In the genomic region with DNA sequence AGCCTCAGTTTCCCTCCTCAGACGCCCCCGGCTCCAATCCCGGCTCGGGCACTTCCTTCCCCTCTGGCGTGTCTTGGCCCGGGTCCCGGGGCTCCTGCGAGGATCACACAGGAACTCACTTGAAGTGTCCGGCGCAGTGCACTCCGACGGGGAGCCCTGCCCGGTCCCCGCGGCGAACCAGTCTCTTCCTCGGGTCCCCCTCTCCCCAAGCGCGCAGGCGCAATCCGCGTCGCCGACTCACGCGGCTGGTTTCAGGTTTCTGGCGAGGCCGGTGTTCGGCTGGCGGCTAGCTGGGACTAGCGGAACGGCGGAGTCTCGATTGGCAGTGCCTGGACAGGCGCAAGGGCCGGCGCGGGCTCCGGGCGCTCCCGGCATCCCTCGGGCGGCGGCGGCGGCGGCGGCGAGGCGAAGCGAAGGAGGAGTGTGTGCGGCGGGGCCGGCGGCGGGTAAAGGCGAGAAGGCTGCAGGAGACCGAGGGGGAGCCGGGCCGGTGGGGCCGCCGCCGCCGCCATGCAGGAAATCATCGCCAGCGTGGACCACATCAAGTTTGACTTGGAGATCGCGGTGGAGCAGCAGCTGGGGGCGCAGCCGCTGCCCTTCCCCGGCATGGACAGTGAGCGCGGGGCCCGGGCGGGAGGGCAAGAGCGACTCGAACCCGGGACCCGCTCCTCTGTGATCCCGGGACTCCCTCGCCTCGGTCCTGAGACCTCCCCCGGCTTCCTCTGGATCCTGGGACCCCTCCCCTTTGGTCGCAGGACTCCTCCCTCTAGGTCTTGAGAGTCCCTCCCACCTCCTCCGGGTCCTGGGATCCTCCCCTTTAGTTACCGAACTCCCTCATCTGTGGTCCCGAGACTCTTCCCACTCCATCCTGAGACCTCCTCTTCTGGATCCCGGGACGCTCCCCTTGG, we compare ENCODE assay signal across 1 cellular context.
TF ChIP-seq lines count a peak whose summit lies in the region.

A gene (plus strand): TSS at position 371 of the 908 bp plus-strand sequence. CDS start 140 bp downstream, at position 511.
A gene with protein sequence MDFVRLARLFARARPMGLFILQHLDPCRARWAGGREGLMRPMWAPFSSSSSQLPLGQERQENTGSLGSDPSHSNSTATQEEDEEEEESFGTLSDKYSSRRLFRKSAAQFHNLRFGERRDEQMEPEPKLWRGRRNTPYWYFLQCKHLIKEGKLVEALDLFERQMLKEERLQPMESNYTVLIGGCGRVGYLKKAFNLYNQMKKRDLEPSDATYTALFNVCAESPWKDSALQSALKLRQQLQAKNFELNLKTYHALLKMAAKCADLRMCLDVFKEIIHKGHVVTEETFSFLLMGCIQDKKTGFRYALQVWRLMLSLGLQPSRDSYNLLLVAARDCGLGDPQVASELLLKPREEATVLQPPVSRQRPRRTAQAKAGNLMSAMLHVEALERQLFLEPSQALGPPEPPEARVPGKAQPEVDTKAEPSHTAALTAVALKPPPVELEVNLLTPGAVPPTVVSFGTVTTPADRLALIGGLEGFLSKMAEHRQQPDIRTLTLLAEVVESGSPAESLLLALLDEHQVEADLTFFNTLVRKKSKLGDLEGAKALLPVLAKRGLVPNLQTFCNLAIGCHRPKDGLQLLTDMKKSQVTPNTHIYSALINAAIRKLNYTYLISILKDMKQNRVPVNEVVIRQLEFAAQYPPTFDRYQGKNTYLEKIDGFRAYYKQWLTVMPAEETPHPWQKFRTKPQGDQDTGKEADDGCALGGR (minus strand): TSS at position 226 of the 908 bp plus-strand sequence. CDS start 3,556 bp downstream, outside the sequence.

TF ChIP-seq in HepG2, 621 proteins besides CTCF, POLR2A, EP300 and RAD21 (continued from another document and continues in another):
- TF ChIP-seq, protein P1, sequence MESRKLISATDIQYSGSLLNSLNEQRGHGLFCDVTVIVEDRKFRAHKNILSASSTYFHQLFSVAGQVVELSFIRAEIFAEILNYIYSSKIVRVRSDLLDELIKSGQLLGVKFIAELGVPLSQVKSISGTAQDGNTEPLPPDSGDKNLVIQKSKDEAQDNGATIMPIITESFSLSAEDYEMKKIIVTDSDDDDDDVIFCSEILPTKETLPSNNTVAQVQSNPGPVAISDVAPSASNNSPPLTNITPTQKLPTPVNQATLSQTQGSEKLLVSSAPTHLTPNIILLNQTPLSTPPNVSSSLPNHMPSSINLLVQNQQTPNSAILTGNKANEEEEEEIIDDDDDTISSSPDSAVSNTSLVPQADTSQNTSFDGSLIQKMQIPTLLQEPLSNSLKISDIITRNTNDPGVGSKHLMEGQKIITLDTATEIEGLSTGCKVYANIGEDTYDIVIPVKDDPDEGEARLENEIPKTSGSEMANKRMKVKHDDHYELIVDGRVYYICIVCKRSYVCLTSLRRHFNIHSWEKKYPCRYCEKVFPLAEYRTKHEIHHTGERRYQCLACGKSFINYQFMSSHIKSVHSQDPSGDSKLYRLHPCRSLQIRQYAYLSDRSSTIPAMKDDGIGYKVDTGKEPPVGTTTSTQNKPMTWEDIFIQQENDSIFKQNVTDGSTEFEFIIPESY (CRISPR knock-in tag; IDR thresholded peaks at IDR 0.05) = no peak
- no peak for TF ChIP-seq ONECUT2 (CRISPR knock-in tag; IDR thresholded peaks at IDR 0.05)
- 0 out of 2 replicates have a peak, but pooled peaks have one; percentile 23 for TF ChIP-seq MAZ (IDR thresholded peaks at IDR 0.05; ENCODE audit: borderline replicate concordance, low read depth, low read length)
- peak; percentile 93 for TF ChIP-seq MAZ (CRISPR knock-in tag; IDR thresholded peaks at IDR 0.05; ENCODE audit: low read depth)
- no peak for TF ChIP-seq ZNF773 (CRISPR knock-in tag; IDR thresholded peaks at IDR 0.05; ENCODE audit: borderline replicate concordance)
- TF ChIP-seq, protein P2, sequence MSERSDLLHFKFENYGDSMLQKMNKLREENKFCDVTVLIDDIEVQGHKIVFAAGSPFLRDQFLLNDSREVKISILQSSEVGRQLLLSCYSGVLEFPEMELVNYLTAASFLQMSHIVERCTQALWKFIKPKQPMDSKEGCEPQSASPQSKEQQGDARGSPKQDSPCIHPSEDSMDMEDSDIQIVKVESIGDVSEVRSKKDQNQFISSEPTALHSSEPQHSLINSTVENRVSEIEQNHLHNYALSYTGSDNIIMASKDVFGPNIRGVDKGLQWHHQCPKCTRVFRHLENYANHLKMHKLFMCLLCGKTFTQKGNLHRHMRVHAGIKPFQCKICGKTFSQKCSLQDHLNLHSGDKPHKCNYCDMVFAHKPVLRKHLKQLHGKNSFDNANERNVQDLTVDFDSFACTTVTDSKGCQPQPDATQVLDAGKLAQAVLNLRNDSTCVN (CRISPR knock-in tag; IDR thresholded peaks at IDR 0.05; ENCODE audit: borderline replicate concordance) = no peak
- peak; percentile 95 for TF ChIP-seq TARDBP (CRISPR knock-in tag; IDR thresholded peaks at IDR 0.05)
- TF ChIP-seq ZNF138 (CRISPR knock-in tag; IDR thresholded peaks at IDR 0.05; ENCODE audit: low read depth) = peak; percentile 86
- TF ChIP-seq, protein P3, sequence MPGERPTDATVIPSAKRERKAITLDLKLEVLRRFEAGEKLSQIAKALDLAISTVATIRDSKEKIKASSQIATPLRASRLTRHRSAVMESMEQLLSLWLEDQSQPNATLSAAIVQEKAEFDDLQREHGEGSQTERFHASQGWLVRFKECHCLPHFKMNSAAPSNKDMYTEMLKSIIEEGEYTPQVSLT (CRISPR knock-in tag; IDR thresholded peaks at IDR 0.05; ENCODE audit: borderline replicate concordance, low read depth) = 0 out of 2 replicates have a peak, but pooled peaks have one; percentile 36
- TF ChIP-seq, protein P4, sequence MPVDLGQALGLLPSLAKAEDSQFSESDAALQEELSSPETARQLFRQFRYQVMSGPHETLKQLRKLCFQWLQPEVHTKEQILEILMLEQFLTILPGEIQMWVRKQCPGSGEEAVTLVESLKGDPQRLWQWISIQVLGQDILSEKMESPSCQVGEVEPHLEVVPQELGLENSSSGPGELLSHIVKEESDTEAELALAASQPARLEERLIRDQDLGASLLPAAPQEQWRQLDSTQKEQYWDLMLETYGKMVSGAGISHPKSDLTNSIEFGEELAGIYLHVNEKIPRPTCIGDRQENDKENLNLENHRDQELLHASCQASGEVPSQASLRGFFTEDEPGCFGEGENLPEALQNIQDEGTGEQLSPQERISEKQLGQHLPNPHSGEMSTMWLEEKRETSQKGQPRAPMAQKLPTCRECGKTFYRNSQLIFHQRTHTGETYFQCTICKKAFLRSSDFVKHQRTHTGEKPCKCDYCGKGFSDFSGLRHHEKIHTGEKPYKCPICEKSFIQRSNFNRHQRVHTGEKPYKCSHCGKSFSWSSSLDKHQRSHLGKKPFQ (CRISPR knock-in tag; IDR thresholded peaks at IDR 0.05; ENCODE audit: insufficient replicate concordance) = peak; percentile 37
- TF ChIP-seq EED (CRISPR knock-in tag; IDR thresholded peaks at IDR 0.05) = peak; percentile 62; the same call in 1 of the 2 replicates
- TF ChIP-seq SIN3A (IDR thresholded peaks at IDR 0.05; ENCODE audit: borderline replicate concordance, low read depth, low read length) = peak; percentile 53; the same call in 1 of the 2 replicates
- no peak for TF ChIP-seq ZNF724P (CRISPR knock-in tag; IDR thresholded peaks at IDR 0.05; ENCODE audit: borderline replicate concordance)
- peak; percentile 88 for TF ChIP-seq KDM2A (CRISPR knock-in tag; IDR thresholded peaks at IDR 0.05; ENCODE audit: borderline replicate concordance, low read depth)
- TF ChIP-seq FOXA1 (IDR thresholded peaks at IDR 0.05) = no peak
- TF ChIP-seq FOXA1 (CRISPR knock-in tag; IDR thresholded peaks at IDR 0.05) = no peak
- no peak for TF ChIP-seq RBAK (CRISPR knock-in tag; IDR thresholded peaks at IDR 0.05)
- no peak for TF ChIP-seq PCBP1 (IDR thresholded peaks at IDR 0.05; ENCODE audit: borderline replicate concordance, low read depth, low read length)
- no peak for TF ChIP-seq ISX (CRISPR knock-in tag; conservative IDR thresholded peaks at IDR 0.05)
- TF ChIP-seq ZSCAN25 (CRISPR knock-in tag; IDR thresholded peaks at IDR 0.05) = peak; percentile 36; the same call in 1 of the 2 replicates
- TF ChIP-seq NFIB (CRISPR knock-in tag; IDR thresholded peaks at IDR 0.05; ENCODE audit: borderline replicate concordance) = no peak
- peak; percentile 57; the same call in 1 of the 2 replicates for TF ChIP-seq ZNF616 (CRISPR knock-in tag; IDR thresholded peaks at IDR 0.05; ENCODE audit: low read depth)
- TF ChIP-seq SRF (IDR thresholded peaks at IDR 0.05; ENCODE audit: low read depth, low read length) = peak; percentile 97
- TF ChIP-seq, protein P5, sequence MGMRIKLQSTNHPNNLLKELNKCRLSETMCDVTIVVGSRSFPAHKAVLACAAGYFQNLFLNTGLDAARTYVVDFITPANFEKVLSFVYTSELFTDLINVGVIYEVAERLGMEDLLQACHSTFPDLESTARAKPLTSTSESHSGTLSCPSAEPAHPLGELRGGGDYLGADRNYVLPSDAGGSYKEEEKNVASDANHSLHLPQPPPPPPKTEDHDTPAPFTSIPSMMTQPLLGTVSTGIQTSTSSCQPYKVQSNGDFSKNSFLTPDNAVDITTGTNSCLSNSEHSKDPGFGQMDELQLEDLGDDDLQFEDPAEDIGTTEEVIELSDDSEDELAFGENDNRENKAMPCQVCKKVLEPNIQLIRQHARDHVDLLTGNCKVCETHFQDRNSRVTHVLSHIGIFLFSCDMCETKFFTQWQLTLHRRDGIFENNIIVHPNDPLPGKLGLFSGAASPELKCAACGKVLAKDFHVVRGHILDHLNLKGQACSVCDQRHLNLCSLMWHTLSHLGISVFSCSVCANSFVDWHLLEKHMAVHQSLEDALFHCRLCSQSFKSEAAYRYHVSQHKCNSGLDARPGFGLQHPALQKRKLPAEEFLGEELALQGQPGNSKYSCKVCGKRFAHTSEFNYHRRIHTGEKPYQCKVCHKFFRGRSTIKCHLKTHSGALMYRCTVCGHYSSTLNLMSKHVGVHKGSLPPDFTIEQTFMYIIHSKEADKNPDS (CRISPR knock-in tag; IDR thresholded peaks at IDR 0.05) = no peak
- peak; percentile 68 for TF ChIP-seq GATAD2A (CRISPR knock-in tag; IDR thresholded peaks at IDR 0.05)
- no peak for TF ChIP-seq ZNF432 (CRISPR knock-in tag; IDR thresholded peaks at IDR 0.05; ENCODE audit: borderline replicate concordance)
- peak; percentile 42; the same call in 1 of the 2 replicates for TF ChIP-seq CBX5 (CRISPR knock-in tag; IDR thresholded peaks at IDR 0.05; ENCODE audit: borderline replicate concordance)
- TF ChIP-seq ZNF709 (CRISPR knock-in tag; IDR thresholded peaks at IDR 0.05) = peak; percentile 95
- no peak for TF ChIP-seq ZNF484 (CRISPR knock-in tag; IDR thresholded peaks at IDR 0.05; ENCODE audit: borderline replicate concordance, low read depth)
- TF ChIP-seq SNAI1 (CRISPR knock-in tag; IDR thresholded peaks at IDR 0.05; ENCODE audit: borderline replicate concordance) = peak; percentile 83; the same call in 1 of the 2 replicates
- no peak; the same call in none of the 2 replicates for TF ChIP-seq SP2 (CRISPR knock-in tag; IDR thresholded peaks at IDR 0.05)
- TF ChIP-seq ZNF329 (CRISPR knock-in tag; IDR thresholded peaks at IDR 0.05; ENCODE audit: low read depth) = peak; percentile 86; the same call in 1 of the 2 replicates
- TF ChIP-seq, protein P6, sequence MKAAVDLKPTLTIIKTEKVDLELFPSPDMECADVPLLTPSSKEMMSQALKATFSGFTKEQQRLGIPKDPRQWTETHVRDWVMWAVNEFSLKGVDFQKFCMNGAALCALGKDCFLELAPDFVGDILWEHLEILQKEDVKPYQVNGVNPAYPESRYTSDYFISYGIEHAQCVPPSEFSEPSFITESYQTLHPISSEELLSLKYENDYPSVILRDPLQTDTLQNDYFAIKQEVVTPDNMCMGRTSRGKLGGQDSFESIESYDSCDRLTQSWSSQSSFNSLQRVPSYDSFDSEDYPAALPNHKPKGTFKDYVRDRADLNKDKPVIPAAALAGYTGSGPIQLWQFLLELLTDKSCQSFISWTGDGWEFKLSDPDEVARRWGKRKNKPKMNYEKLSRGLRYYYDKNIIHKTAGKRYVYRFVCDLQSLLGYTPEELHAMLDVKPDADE (CRISPR knock-in tag; IDR thresholded peaks at IDR 0.05) = no peak
- 0 out of 2 replicates have a peak, but pooled peaks have one; percentile 27 for TF ChIP-seq ZFP36L1 (CRISPR knock-in tag; IDR thresholded peaks at IDR 0.05)
- TF ChIP-seq DR1 (CRISPR knock-in tag; IDR thresholded peaks at IDR 0.05) = peak; percentile 76; the same call in 1 of the 2 replicates
- TF ChIP-seq, protein P7, sequence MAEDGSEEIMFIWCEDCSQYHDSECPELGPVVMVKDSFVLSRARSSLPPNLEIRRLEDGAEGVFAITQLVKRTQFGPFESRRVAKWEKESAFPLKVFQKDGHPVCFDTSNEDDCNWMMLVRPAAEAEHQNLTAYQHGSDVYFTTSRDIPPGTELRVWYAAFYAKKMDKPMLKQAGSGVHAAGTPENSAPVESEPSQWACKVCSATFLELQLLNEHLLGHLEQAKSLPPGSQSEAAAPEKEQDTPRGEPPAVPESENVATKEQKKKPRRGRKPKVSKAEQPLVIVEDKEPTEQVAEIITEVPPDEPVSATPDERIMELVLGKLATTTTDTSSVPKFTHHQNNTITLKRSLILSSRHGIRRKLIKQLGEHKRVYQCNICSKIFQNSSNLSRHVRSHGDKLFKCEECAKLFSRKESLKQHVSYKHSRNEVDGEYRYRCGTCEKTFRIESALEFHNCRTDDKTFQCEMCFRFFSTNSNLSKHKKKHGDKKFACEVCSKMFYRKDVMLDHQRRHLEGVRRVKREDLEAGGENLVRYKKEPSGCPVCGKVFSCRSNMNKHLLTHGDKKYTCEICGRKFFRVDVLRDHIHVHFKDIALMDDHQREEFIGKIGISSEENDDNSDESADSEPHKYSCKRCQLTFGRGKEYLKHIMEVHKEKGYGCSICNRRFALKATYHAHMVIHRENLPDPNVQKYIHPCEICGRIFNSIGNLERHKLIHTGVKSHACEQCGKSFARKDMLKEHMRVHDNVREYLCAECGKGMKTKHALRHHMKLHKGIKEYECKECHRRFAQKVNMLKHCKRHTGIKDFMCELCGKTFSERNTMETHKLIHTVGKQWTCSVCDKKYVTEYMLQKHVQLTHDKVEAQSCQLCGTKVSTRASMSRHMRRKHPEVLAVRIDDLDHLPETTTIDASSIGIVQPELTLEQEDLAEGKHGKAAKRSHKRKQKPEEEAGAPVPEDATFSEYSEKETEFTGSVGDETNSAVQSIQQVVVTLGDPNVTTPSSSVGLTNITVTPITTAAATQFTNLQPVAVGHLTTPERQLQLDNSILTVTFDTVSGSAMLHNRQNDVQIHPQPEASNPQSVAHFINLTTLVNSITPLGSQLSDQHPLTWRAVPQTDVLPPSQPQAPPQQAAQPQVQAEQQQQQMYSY (CRISPR knock-in tag; IDR thresholded peaks at IDR 0.05) = no peak
- no peak for TF ChIP-seq NFE2 (CRISPR knock-in tag; IDR thresholded peaks at IDR 0.05)
- peak; percentile 74; the same call in 1 of the 2 replicates for TF ChIP-seq NRL (CRISPR knock-in tag; IDR thresholded peaks at IDR 0.05; ENCODE audit: borderline replicate concordance)
- TF ChIP-seq CENPX (CRISPR knock-in tag; IDR thresholded peaks at IDR 0.05) = no peak
- TF ChIP-seq RFXANK (CRISPR knock-in tag; IDR thresholded peaks at IDR 0.05) = peak; percentile 54; the same call in 1 of the 2 replicates
- TF ChIP-seq MEIS1 (CRISPR knock-in tag; IDR thresholded peaks at IDR 0.05; ENCODE audit: borderline replicate concordance) = 0 out of 2 replicates have a peak, but pooled peaks have one; percentile 27
- TF ChIP-seq POLR2G (IDR thresholded peaks at IDR 0.05; ENCODE audit: low read depth, low read length) = peak; percentile 89
